In genomic region chr5:172898513-172899369, GRCh38 we compare ENCODE assay signal across 12 cellular contexts.
DNase-seq lines count a peak whose midpoint lies in the region; ATAC-seq, FAIRE-seq and TF ChIP-seq lines count a peak whose summit lies in the region.
"Had no signal": no experiment of that assay in that cellular context is flagged by ENCODE, and none has a peak within 500 bp of the region (broad histone marks: within the 10 kb centered on the region; RNA-seq: fewer than 3 reads in every experiment).

No MANE protein-coding gene starts in this region.

- H3K4me3 ChIP-seq in AG04450 (ENCODE audit: low read depth, low read length), result no peak overlapping the region
- no peak overlapping the region for H3K4me3 ChIP-seq in kidney (ENCODE audit: low read length in 2 of 2)
- no peak overlapping the region for H3K4me3 ChIP-seq in psoas muscle

- intact Hi-C loops in activated T-helper 2 cell treated with anti-CD3 and anti-CD28 coated beads, Interferon-gamma antibody, Interleukin-2, Interleukin-4, amounts not matched to agents 10 μg/mL and 5 μg/mL and 100 μg/mL, durations not matched to agents 14 hours and 24 hours and 36 hours (cut with micrococcal nuclease), result no loop called here
- intact Hi-C loops in kidney (cut with DNase I), result no loop called here
- intact Hi-C loops in psoas muscle (cut with DNase I), result no loop called here

- no peaks in the 10 kb centered on the region for H3K9me3 ChIP-seq in AG04450 (ENCODE audit: control insufficient read depth, insufficient read depth, low read length)
- H3K9me3 ChIP-seq in kidney (ENCODE audit: control insufficient read depth in 1 of 2, low read length in 2 of 2), result no peaks in the 10 kb centered on the region
- no peaks in the 10 kb centered on the region for H3K9me3 ChIP-seq in psoas muscle

- peak overlapping the region; percentile 30 for H3K27ac Mint-ChIP-seq in activated T-helper 2 cell treated with anti-CD3 and anti-CD28 coated beads, Interferon-gamma antibody, Interleukin-2, Interleukin-4, amounts not matched to agents 10 μg/mL and 5 μg/mL and 100 μg/mL, durations not matched to agents 14 hours and 24 hours and 36 hours

- no peak overlapping the region for H3K4me3 Mint-ChIP-seq in activated T-helper 2 cell treated with anti-CD3 and anti-CD28 coated beads, Interferon-gamma antibody, Interleukin-2, Interleukin-4, amounts not matched to agents 10 μg/mL and 5 μg/mL and 100 μg/mL, durations not matched to agents 14 hours and 24 hours and 36 hours (ENCODE audit: low read depth)

- no peak for FAIRE-seq in kidney (lab: Jason Lieb, UNC)
- no peak for FAIRE-seq in GM19239 (lab: Jason Lieb, UNC)

- H3K4me1 ChIP-seq in kidney (ENCODE audit: control insufficient read depth in 1 of 2, insufficient read depth in 1 of 2, low read depth in 1 of 2, low read length in 2 of 2), result peaks cover 26 to 31% of the 10 kb centered on the region in 2 donors
- H3K4me1 ChIP-seq in psoas muscle, result peaks cover 64% of the 10 kb centered on the region

- CTCF ChIA-PET in AG04450 (lab: Charles Lee), result interaction anchor here (0.5 to 2.5 kb wide), 7 partner anchors 50 to 871 kb away, joined by 3 to 10 read pairs (median 4); no protein-coding TSS in a partner anchor

- POLR2A ChIA-PET in AG04450 (lab: Yijun Ruan, JAX), result interaction anchor here (0.5 to 2.0 kb wide), 8 partner anchors 11 to 133 kb away, joined by 3 to 16 read pairs (median 4); partner anchors contain the start of gene DUSP1

- DNase-seq in AG04450 (ENCODE audit: low read depth, low spot score) (no peak), kidney (no peak), psoas muscle (peak in 1 of 2 donors; percentile 42), NCI-H1092 treated with DMSO at 0.1 percent for 48 hours (lab: John Stamatoyannopoulos, UW) (no peak), GM19239 (ENCODE audit: insufficient read length, low spot score) (no peak)
- no peak for DNase-seq in activated T-helper 2 cell treated with anti-CD3 and anti-CD28 coated beads, Interferon-gamma antibody, Interleukin-2, Interleukin-4, amounts not matched to agents 10 μg/mL and 5 μg/mL and 100 μg/mL, durations not matched to agents 14 hours and 24 hours and 36 hours (ENCODE audit: low spot score)
- DNase-seq: MM.1S; NCI-H524; stimulated activated CD4-positive, alpha-beta T cell treated with anti-CD3 and anti-CD28 coated beads, Interleukin-2, amount 100 ng/mL, for 48 hours had no signal

- H3K27me3 Mint-ChIP-seq in activated T-helper 2 cell treated with anti-CD3 and anti-CD28 coated beads, Interferon-gamma antibody, Interleukin-2, Interleukin-4, amounts not matched to agents 10 μg/mL and 5 μg/mL and 100 μg/mL, durations not matched to agents 14 hours and 24 hours and 36 hours (ENCODE audit: low read depth), result no peaks in the 10 kb centered on the region

- H3K27me3 ChIP-seq in AG04450 (ENCODE audit: control insufficient read depth, insufficient read depth, low read length), result no peaks in the 10 kb centered on the region
- H3K27me3 ChIP-seq in psoas muscle (ENCODE audit: insufficient read depth in 3 of 3, low read length in 2 of 3), result no peaks in the 10 kb centered on the region

- H3K36me3 ChIP-seq in kidney (ENCODE audit: control insufficient read depth in 1 of 2, insufficient read depth in 2 of 2, low read length in 2 of 2), result peaks cover 3 to 19% of the 10 kb centered on the region in 2 donors
- H3K36me3 ChIP-seq in psoas muscle (ENCODE audit: insufficient read depth in 1 of 2, low read depth in 1 of 2), result no peaks in the 10 kb centered on the region

- no peaks in the 10 kb centered on the region for H3K4me1 Mint-ChIP-seq in activated T-helper 2 cell treated with anti-CD3 and anti-CD28 coated beads, Interferon-gamma antibody, Interleukin-2, Interleukin-4, amounts not matched to agents 10 μg/mL and 5 μg/mL and 100 μg/mL, durations not matched to agents 14 hours and 24 hours and 36 hours (ENCODE audit: low read depth)

- 95 to 97% (median 97%) methylated on average over 8 to 10 of the region's 10 CpGs for WGBS in psoas muscle, 3 donors

- H3K36me3 Mint-ChIP-seq in activated T-helper 2 cell treated with anti-CD3 and anti-CD28 coated beads, Interferon-gamma antibody, Interleukin-2, Interleukin-4, amounts not matched to agents 10 μg/mL and 5 μg/mL and 100 μg/mL, durations not matched to agents 14 hours and 24 hours and 36 hours (ENCODE audit: low read depth), result peaks cover 3% of the 10 kb centered on the region

- ATAC-seq in psoas muscle (no peak), GM21786 (IDR thresholded peaks at IDR 0.05; ENCODE audit: unreplicated experiment) (no peak), GM19395 (IDR thresholded peaks at IDR 0.05; ENCODE audit: unreplicated experiment) (no peak)

- TF ChIP-seq CTCF in AG04450 (IDR thresholded peaks at IDR 0.05; ENCODE audit: low read depth, low read length), result no peak
- no peak for TF ChIP-seq CTCF in kidney (IDR thresholded peaks at IDR 0.05; ENCODE audit: borderline replicate concordance, extremely low read depth, insufficient read depth)
- TF ChIP-seq CTCF in psoas muscle (IDR thresholded peaks at IDR 0.05), result no peak

- H3K9me3 Mint-ChIP-seq in activated T-helper 2 cell treated with anti-CD3 and anti-CD28 coated beads, Interferon-gamma antibody, Interleukin-2, Interleukin-4, amounts not matched to agents 10 μg/mL and 5 μg/mL and 100 μg/mL, durations not matched to agents 14 hours and 24 hours and 36 hours, result no peaks in the 10 kb centered on the region

- peak overlapping the region; percentile 99 for H3K27ac ChIP-seq in AG04450 (ENCODE audit: low read depth, low read length)
- H3K27ac ChIP-seq in kidney (ENCODE audit: low read depth in 2 of 2, low read length in 2 of 2), result peak overlapping the region; percentile 29 to 66
- peak overlapping the region; percentile 97 for H3K27ac ChIP-seq in psoas muscle
- H3K27ac ChIP-seq: C4-2B had no signal

- H3K9ac ChIP-seq in kidney (ENCODE audit: low read length in 2 of 2), result peak overlapping the region in 1 of 2 donors; percentile 15

Comparison
In these comparisons a context has a peak if more than half of its experiments do, and no peak if none do; other contexts are left out.
1. H3K27ac ChIP-seq: peak in every context shown above with its lines; median percentile 99 in AG04450; 97 in psoas muscle; 48 in kidney.